ENCODE assay signal across 1 cellular context in the genomic region with DNA sequence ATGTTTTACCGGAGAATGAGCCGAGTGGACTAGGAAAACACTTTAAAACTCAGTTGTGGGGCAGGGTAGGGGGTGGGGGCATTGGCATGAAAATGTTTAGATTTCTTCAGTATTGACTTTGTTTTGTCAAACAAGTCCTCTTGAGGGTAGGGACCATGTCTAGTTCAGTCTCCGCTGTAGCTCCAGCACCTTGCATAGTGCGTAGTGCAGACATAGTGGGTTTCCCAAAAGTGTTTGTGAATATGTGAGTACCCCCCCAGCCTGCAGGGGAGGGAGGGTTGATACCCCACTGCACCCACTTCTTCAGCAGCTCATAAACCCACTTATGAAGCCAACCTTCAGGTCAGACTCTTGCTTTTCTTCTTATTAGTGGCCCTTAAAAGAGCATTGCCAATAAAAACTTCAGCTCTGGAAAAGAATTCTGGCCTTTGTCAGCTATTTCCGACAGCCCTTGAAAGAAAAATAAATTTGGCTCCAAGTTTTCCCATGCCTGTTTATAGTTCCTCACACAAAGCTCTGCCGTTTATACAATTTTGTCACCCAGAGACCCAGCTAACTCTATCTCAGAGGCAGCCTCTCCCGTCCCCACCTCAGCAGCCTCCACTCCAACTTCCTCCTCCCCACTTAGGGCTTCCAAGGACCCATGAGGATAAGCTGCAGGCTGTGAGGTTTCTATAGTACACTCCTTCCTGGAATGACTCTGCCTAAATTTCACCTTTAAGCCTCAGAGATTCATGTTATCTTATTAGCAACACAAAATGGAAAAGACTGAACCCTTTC.
TF ChIP-seq lines count a peak whose summit lies in the region.

No MANE protein-coding gene starts in this region.

TF ChIP-seq in GM23338, 12 proteins besides CTCF, POLR2A, EP300 and RAD21 (continued from another document):
- TF ChIP-seq, protein P1, sequence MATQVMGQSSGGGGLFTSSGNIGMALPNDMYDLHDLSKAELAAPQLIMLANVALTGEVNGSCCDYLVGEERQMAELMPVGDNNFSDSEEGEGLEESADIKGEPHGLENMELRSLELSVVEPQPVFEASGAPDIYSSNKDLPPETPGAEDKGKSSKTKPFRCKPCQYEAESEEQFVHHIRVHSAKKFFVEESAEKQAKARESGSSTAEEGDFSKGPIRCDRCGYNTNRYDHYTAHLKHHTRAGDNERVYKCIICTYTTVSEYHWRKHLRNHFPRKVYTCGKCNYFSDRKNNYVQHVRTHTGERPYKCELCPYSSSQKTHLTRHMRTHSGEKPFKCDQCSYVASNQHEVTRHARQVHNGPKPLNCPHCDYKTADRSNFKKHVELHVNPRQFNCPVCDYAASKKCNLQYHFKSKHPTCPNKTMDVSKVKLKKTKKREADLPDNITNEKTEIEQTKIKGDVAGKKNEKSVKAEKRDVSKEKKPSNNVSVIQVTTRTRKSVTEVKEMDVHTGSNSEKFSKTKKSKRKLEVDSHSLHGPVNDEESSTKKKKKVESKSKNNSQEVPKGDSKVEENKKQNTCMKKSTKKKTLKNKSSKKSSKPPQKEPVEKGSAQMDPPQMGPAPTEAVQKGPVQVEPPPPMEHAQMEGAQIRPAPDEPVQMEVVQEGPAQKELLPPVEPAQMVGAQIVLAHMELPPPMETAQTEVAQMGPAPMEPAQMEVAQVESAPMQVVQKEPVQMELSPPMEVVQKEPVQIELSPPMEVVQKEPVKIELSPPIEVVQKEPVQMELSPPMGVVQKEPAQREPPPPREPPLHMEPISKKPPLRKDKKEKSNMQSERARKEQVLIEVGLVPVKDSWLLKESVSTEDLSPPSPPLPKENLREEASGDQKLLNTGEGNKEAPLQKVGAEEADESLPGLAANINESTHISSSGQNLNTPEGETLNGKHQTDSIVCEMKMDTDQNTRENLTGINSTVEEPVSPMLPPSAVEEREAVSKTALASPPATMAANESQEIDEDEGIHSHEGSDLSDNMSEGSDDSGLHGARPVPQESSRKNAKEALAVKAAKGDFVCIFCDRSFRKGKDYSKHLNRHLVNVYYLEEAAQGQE (IDR thresholded peaks at IDR 0.05; ENCODE audit: unreplicated experiment), result no peak
- no peak for TF ChIP-seq EZH2 (IDR thresholded peaks at IDR 0.05; ENCODE audit: low read depth, unreplicated experiment)
- no peak for TF ChIP-seq ZNF114 (CRISPR knock-in tag; IDR thresholded peaks at IDR 0.05)
- TF ChIP-seq POLR2AphosphoS5 (IDR thresholded peaks at IDR 0.05; ENCODE audit: low read depth), result no peak
